Comparison of ENCODE assay signal across 20 cellular contexts in genomic region chr12:122899887-122900286, GRCh38. TPM values are rescaled to one million over a fixed set of nuclear protein-coding genes. Genes with fewer than 3 reads are reported as not detected.
DNase-seq lines count a peak whose midpoint lies in the region; ATAC-seq and TF ChIP-seq lines count a peak whose summit lies in the region.
"Had no signal": no experiment of that assay in that cellular context is flagged by ENCODE, and none has a peak within 500 bp of the region (broad histone marks: within the 10 kb centered on the region; RNA-seq: fewer than 3 reads in every experiment).

No MANE protein-coding gene starts in this region.

- CTCF ChIA-PET in activated CD4-positive, alpha-beta memory T cell treated with anti-CD3 and anti-CD28 coated beads, Interleukin-2, amount 10 ng/mL, durations not matched to agents 7 days and 5 days (lab: Charles Lee): interaction anchor here (0.9 to 1.4 kb wide), 3 partner anchors 12 to 106 kb away, joined by 3 to 7 read pairs (median 3); partner anchors contain the start of gene ABCB9
- CTCF ChIA-PET in activated CD4-positive, alpha-beta memory T cell treated with anti-CD3 and anti-CD28 coated beads for 36 hours (lab: Charles Lee): interaction anchor here (0.8 to 1.2 kb wide), 5 partner anchors 18 to 262 kb away, joined by 3 to 5 read pairs (median 4); no protein-coding TSS in a partner anchor
- CTCF ChIA-PET in CD4-positive, alpha-beta T cell (lab: Charles Lee): no interaction called here
- CTCF ChIA-PET in activated B cell treated with CpG ODN at 0.5 μM for 24 hours (lab: Charles Lee): interaction anchor here (0.7 to 3.9 kb wide), 2 partner anchors 12 to 18 kb away, joined by 4 to 17 read pairs; no protein-coding TSS in a partner anchor

- H3K9me3 ChIP-seq in CD4-positive, alpha-beta T cell (ENCODE audit: control insufficient read depth, low read length): no peaks in the 10 kb centered on the region
- H3K9me3 ChIP-seq: A549, SJCRH30 had no signal

- peak overlapping the region; percentile 58 for H3K27ac Mint-ChIP-seq in activated CD4-positive, alpha-beta memory T cell treated with anti-CD3 and anti-CD28 coated beads, Interleukin-2, amount 10 ng/mL, durations not matched to agents 7 days and 5 days
- no peak overlapping the region for H3K27ac Mint-ChIP-seq in activated CD4-positive, alpha-beta memory T cell treated with anti-CD3 and anti-CD28 coated beads for 36 hours
- H3K27ac Mint-ChIP-seq in CD4-positive, alpha-beta T cell: peak overlapping the region; percentile 98
- H3K27ac Mint-ChIP-seq in activated B cell treated with CpG ODN at 0.5 μM for 24 hours (peak overlapping the region; percentile 92), neural crest cell (ENCODE audit: unreplicated experiment) (no peak overlapping the region)
- H3K27ac Mint-ChIP-seq: mesothelial cell of epicardium had no signal

- intact Hi-C loops in activated CD4-positive, alpha-beta memory T cell treated with anti-CD3 and anti-CD28 coated beads for 36 hours (cut with micrococcal nuclease): loop anchor here (2.0 to 10.0 kb wide), 5 partner anchors 17 to 555 kb away; partner anchors contain the start of genes HCAR1, OGFOD2 and SNRNP35
- intact Hi-C loops in CD4-positive, alpha-beta T cell (cut with DNase I, micrococcal nuclease): loop anchor here (2.0 to 5.0 kb wide), 4 partner anchors 19 to 63 kb away; no protein-coding TSS in a partner anchor
- intact Hi-C loops in activated B cell treated with CpG ODN at 0.5 μM for 24 hours (cut with micrococcal nuclease) (loop anchor here (2.0 to 10.0 kb wide), 4 partner anchors 32 to 495 kb away; partner anchors contain the start of gene OGFOD2), sciatic nerve (cut with DNase I) (no loop called here)

- DNase-seq in activated CD4-positive, alpha-beta memory T cell treated with anti-CD3 and anti-CD28 coated beads, Interleukin-2, amount 10 ng/mL, durations not matched to agents 7 days and 5 days: no peak
- no peak for DNase-seq in activated CD4-positive, alpha-beta memory T cell treated with anti-CD3 and anti-CD28 coated beads for 36 hours
- DNase-seq in CD4-positive, alpha-beta T cell: no peak
- DNase-seq in activated B cell treated with CpG ODN at 0.5 μM for 24 hours: no peak
- DNase-seq in neural crest cell (ENCODE audit: low read depth, low spot score): no peak
- DNase-seq in omental fat pad (ENCODE audit: low spot score): no peak
- DNase-seq in sciatic nerve (ENCODE audit: low spot score): no peak
- DNase-seq: activated naive CD4-positive, alpha-beta T cell treated with anti-CD3 and anti-CD28 coated beads, Interleukin-2, amount 50 U/mL, for 16 hours; DMS 273 treated with DMSO at 0.1 percent for 48 hours; glutamatergic neuron; NCI-H1092; NCI-H1930; NCI-H345; NCI-H82; SJCRH30; stimulated activated CD4-positive, alpha-beta T cell treated with anti-CD3 and anti-CD28 coated beads, Interleukin-4, amount 100 ng/mL, for 1 hour; T1000 had no signal

- peaks cover 11% of the 10 kb centered on the region for H3K36me3 Mint-ChIP-seq in activated CD4-positive, alpha-beta memory T cell treated with anti-CD3 and anti-CD28 coated beads, Interleukin-2, amount 10 ng/mL, durations not matched to agents 7 days and 5 days (ENCODE audit: low read depth)
- peaks cover 3% of the 10 kb centered on the region for H3K36me3 Mint-ChIP-seq in activated CD4-positive, alpha-beta memory T cell treated with anti-CD3 and anti-CD28 coated beads for 36 hours
- peaks cover 18% of the 10 kb centered on the region for H3K36me3 Mint-ChIP-seq in CD4-positive, alpha-beta T cell (ENCODE audit: low read depth)
- H3K36me3 Mint-ChIP-seq in activated B cell treated with CpG ODN at 0.5 μM for 24 hours (ENCODE audit: low read depth): peaks cover 9% of the 10 kb centered on the region
- H3K36me3 Mint-ChIP-seq in neural crest cell (ENCODE audit: low read depth): no peaks in the 10 kb centered on the region
- H3K36me3 Mint-ChIP-seq: mesothelial cell of epicardium had no signal

- H3K4me3 Mint-ChIP-seq in activated CD4-positive, alpha-beta memory T cell treated with anti-CD3 and anti-CD28 coated beads, Interleukin-2, amount 10 ng/mL, durations not matched to agents 7 days and 5 days: no peak overlapping the region
- no peak overlapping the region for H3K4me3 Mint-ChIP-seq in activated CD4-positive, alpha-beta memory T cell treated with anti-CD3 and anti-CD28 coated beads for 36 hours
- H3K4me3 Mint-ChIP-seq in CD4-positive, alpha-beta T cell: peak overlapping the region; percentile 6
- H3K4me3 Mint-ChIP-seq in activated B cell treated with CpG ODN at 0.5 μM for 24 hours (no peak overlapping the region), neural crest cell (peak overlapping the region; percentile 39)
- H3K4me3 Mint-ChIP-seq: mesothelial cell of epicardium had no signal

- no peak for ATAC-seq in CD4-positive, alpha-beta T cell (ENCODE audit: poor library complexity)
- ATAC-seq in activated B cell treated with CpG ODN at 0.5 μM for 24 hours (ENCODE audit: low read depth): no peak
- no peak for ATAC-seq in HG02588 (IDR thresholded peaks at IDR 0.05; ENCODE audit: unreplicated experiment)
- no peak for ATAC-seq in omental fat pad (ENCODE audit: low FRiP score)
- no peak for ATAC-seq in sciatic nerve
- ATAC-seq: A549 had no signal

- H3K27me3 ChIP-seq in CD4-positive, alpha-beta T cell (ENCODE audit: control insufficient read depth, insufficient read depth, low read length): no peaks in the 10 kb centered on the region
- H3K27me3 ChIP-seq: SJCRH30 had no signal

- no peak for TF ChIP-seq CTCF in CD4-positive, alpha-beta T cell (IDR thresholded peaks at IDR 0.05)
- TF ChIP-seq CTCF in activated B cell treated with CpG ODN at 0.5 μM for 24 hours (IDR thresholded peaks at IDR 0.05) (no peak), neural crest cell (conservative IDR thresholded peaks at IDR 0.05) (no peak), omental fat pad (IDR thresholded peaks at IDR 0.05) (no peak)

- no peak overlapping the region for H3K27ac ChIP-seq in CD4-positive, alpha-beta T cell (ENCODE audit: low read depth, low read length)
- H3K27ac ChIP-seq: A549, SJCRH30 had no signal

- peaks cover 69% of the 10 kb centered on the region for H3K4me1 Mint-ChIP-seq in activated CD4-positive, alpha-beta memory T cell treated with anti-CD3 and anti-CD28 coated beads, Interleukin-2, amount 10 ng/mL, durations not matched to agents 7 days and 5 days
- peaks cover 54% of the 10 kb centered on the region for H3K4me1 Mint-ChIP-seq in activated CD4-positive, alpha-beta memory T cell treated with anti-CD3 and anti-CD28 coated beads for 36 hours (ENCODE audit: low read depth)
- peaks cover 71% of the 10 kb centered on the region for H3K4me1 Mint-ChIP-seq in CD4-positive, alpha-beta T cell (ENCODE audit: low read depth)
- H3K4me1 Mint-ChIP-seq in activated B cell treated with CpG ODN at 0.5 μM for 24 hours (peaks cover 83% of the 10 kb centered on the region), neural crest cell (peaks cover 35% of the 10 kb centered on the region)

- H3K9me3 Mint-ChIP-seq in activated CD4-positive, alpha-beta memory T cell treated with anti-CD3 and anti-CD28 coated beads, Interleukin-2, amount 10 ng/mL, durations not matched to agents 7 days and 5 days: peaks cover 5% of the 10 kb centered on the region
- peaks cover 7% of the 10 kb centered on the region for H3K9me3 Mint-ChIP-seq in activated CD4-positive, alpha-beta memory T cell treated with anti-CD3 and anti-CD28 coated beads for 36 hours
- no peaks in the 10 kb centered on the region for H3K9me3 Mint-ChIP-seq in CD4-positive, alpha-beta T cell
- H3K9me3 Mint-ChIP-seq in activated B cell treated with CpG ODN at 0.5 μM for 24 hours (no peaks in the 10 kb centered on the region), neural crest cell (no peaks in the 10 kb centered on the region)

- POLR2A ChIA-PET in activated CD4-positive, alpha-beta memory T cell treated with anti-CD3 and anti-CD28 coated beads, Interleukin-2, amount 10 ng/mL, durations not matched to agents 7 days and 5 days (lab: Charles Lee): interaction anchor here (1.1 to 9.8 kb wide), 5 partner anchors 15 to 332 kb away, joined by 3 to 136 read pairs (median 5); no protein-coding TSS in a partner anchor
- POLR2A ChIA-PET in activated CD4-positive, alpha-beta memory T cell treated with anti-CD3 and anti-CD28 coated beads for 36 hours (lab: Charles Lee): no interaction called here
- POLR2A ChIA-PET in CD4-positive, alpha-beta T cell (lab: Charles Lee): interaction anchor here (1.4 to 9.7 kb wide), 4 partner anchors 11 to 333 kb away, joined by 3 to 81 read pairs (median 16); partner anchors contain the start of genes HIP1R and MPHOSPH9
- POLR2A ChIA-PET in activated B cell treated with CpG ODN at 0.5 μM for 24 hours (lab: Charles Lee): interaction anchor here (0.6 to 6.3 kb wide), 9 partner anchors 11 to 1266 kb away, joined by 3 to 99 read pairs (median 13); partner anchors contain the start of genes MPHOSPH9 and MTRFR

- peaks cover 13% of the 10 kb centered on the region for H3K27me3 Mint-ChIP-seq in activated CD4-positive, alpha-beta memory T cell treated with anti-CD3 and anti-CD28 coated beads, Interleukin-2, amount 10 ng/mL, durations not matched to agents 7 days and 5 days
- peaks cover 3% of the 10 kb centered on the region for H3K27me3 Mint-ChIP-seq in activated CD4-positive, alpha-beta memory T cell treated with anti-CD3 and anti-CD28 coated beads for 36 hours
- H3K27me3 Mint-ChIP-seq in CD4-positive, alpha-beta T cell: no peaks in the 10 kb centered on the region
- H3K27me3 Mint-ChIP-seq in activated B cell treated with CpG ODN at 0.5 μM for 24 hours: no peaks in the 10 kb centered on the region
- peaks cover 8% of the 10 kb centered on the region for H3K27me3 Mint-ChIP-seq in neural crest cell (ENCODE audit: low read depth)

RNA-seq across cellular contexts. Expression of gene VPS37B, which starts 4.0 kb away (rescaled TPM):
- 10 to 100 TPM; 27.1 to 27.7 TPM for total RNA-seq in activated CD4-positive, alpha-beta memory T cell treated with anti-CD3 and anti-CD28 coated beads, Interleukin-2, amount 10 ng/mL, durations not matched to agents 7 days and 5 days
- total RNA-seq in activated CD4-positive, alpha-beta memory T cell treated with anti-CD3 and anti-CD28 coated beads for 36 hours: 10 to 100 TPM in 1 of 2 experiments, 1 to 10 TPM in 1; 10.0 to 10.4 TPM
- total RNA-seq in CD4-positive, alpha-beta T cell: 100 to 1,000 TPM in 1 of 2 experiments, 10 to 100 TPM in 1; 97.7 to 104 TPM
- total RNA-seq in activated B cell treated with CpG ODN at 0.5 μM for 24 hours (51.4 and 54.1 TPM in 2 replicates), neural crest cell (40.9 and 41.5 TPM in 2 replicates), omental fat pad (10 to 100 TPM; 20.7 to 45.0 (median 35.2) TPM), sciatic nerve (24.8 TPM)

Comparison
In these comparisons a context has a peak if more than half of its experiments do, and no peak if none do; other contexts are left out.
1. H3K27ac Mint-ChIP-seq: peak in activated CD4-positive, alpha-beta memory T cell treated with anti-CD3 and anti-CD28 coated beads, Interleukin-2, amount 10 ng/mL, durations not matched to agents 7 days and 5 days (single experiment), CD4-positive, alpha-beta T cell (single experiment) and activated B cell treated with CpG ODN at 0.5 μM for 24 hours (single experiment); none in activated CD4-positive, alpha-beta memory T cell treated with anti-CD3 and anti-CD28 coated beads for 36 hours (single experiment) and neural crest cell (single experiment).
2. H3K4me3 Mint-ChIP-seq: peak in CD4-positive, alpha-beta T cell (single experiment) and neural crest cell (single experiment); none in activated CD4-positive, alpha-beta memory T cell treated with anti-CD3 and anti-CD28 coated beads, Interleukin-2, amount 10 ng/mL, durations not matched to agents 7 days and 5 days (single experiment), activated CD4-positive, alpha-beta memory T cell treated with anti-CD3 and anti-CD28 coated beads for 36 hours (single experiment) and activated B cell treated with CpG ODN at 0.5 μM for 24 hours (single experiment).